Comparison of ENCODE assay signal across 20 cellular contexts in genomic region chr2:31012384-31012783, GRCh38.
DNase-seq lines count a peak whose midpoint lies in the region; ATAC-seq, FAIRE-seq and TF ChIP-seq lines count a peak whose summit lies in the region.
"Had no signal": no experiment of that assay in that cellular context is flagged by ENCODE, and none has a peak within 500 bp of the region (broad histone marks: within the 10 kb centered on the region; RNA-seq: fewer than 3 reads in every experiment).

No MANE protein-coding gene starts in this region.

- intact Hi-C loops in GM12878 (cut with micrococcal nuclease; ENCODE audit: unreplicated experiment): no loop called here

- no peaks in the 10 kb centered on the region for H4K20me1 ChIP-seq in GM12878 (ENCODE audit: control insufficient read depth, insufficient read depth)

- WGBS in GM12878 (ENCODE audit: insufficient coverage, insufficient replicate concordance, low lambda C conversion rate, missing lambda C conversion rate): 0% methylated on average over 1 of the region's 1 CpG
- WGBS in mesendoderm (ENCODE audit: extremely low coverage, insufficient coverage, low lambda C conversion rate): no CpG with 5 or more reads among the region's 1 CpG

- SMC1A ChIA-PET in GM12878 (lab: Charles Lee; ENCODE audit: uncharacterized antibody, unreplicated experiment): interaction anchor here (1.1 kb wide), 1 partner anchor 121 kb away, joined by 3 read pairs; no protein-coding TSS in a partner anchor

- TF ChIP-seq POLR2A in GM12878 (IDR thresholded peaks at IDR 0.05; ENCODE audit: low read depth, low read length): no peak

- CTCF ChIA-PET in HEK293 (lab: Yijun Ruan, JAX): interaction anchor here (0.6 kb wide), 1 partner anchor 848 kb away, joined by 4 read pairs; no protein-coding TSS in a partner anchor
- CTCF ChIA-PET in GM12878 (lab: Yijun Ruan, JAX): no interaction called here

- H2BK5ac ChIP-seq in mesendoderm (ENCODE audit: low read length): no peak overlapping the region

- H3K18ac ChIP-seq in mesendoderm (ENCODE audit: low read length): no peak overlapping the region

- no peaks in the 10 kb centered on the region for H3K79me1 ChIP-seq in mesendoderm (ENCODE audit: low read length)

- peak overlapping the region; percentile 52 for H3K56ac ChIP-seq in mesendoderm (ENCODE audit: low read length)

- no peak overlapping the region for H2AK5ac ChIP-seq in mesendoderm (ENCODE audit: low read length)

- no peak overlapping the region for H2BK120ac ChIP-seq in mesendoderm (ENCODE audit: low read depth, low read length)

- RAD21 ChIA-PET in GM12878 (lab: Charles Lee; ENCODE audit: unreplicated experiment): interaction anchor here (1.3 kb wide), 1 partner anchor 158 kb away, joined by 3 read pairs; no protein-coding TSS in a partner anchor

- H3K9ac ChIP-seq in GM12878 (ENCODE audit: control insufficient read depth, insufficient read depth, low read length) (no peak overlapping the region), mesendoderm (ENCODE audit: low read length) (no peak overlapping the region)

- TF ChIP-seq CTCF in HEK293 (tag by site-specific recombination; IDR thresholded peaks at IDR 0.05) (no peak), GM12878 (IDR thresholded peaks at IDR 0.05 in 2 of 3, conservative IDR thresholded peaks at IDR 0.05 in 1 of 3; ENCODE audit: control insufficient read depth in 2 of 3, extremely low read depth in 1 of 3, insufficient read depth in 1 of 3, low read depth in 3 of 3, low read length in 3 of 3) (no peak)

- no peak overlapping the region for H3K4ac ChIP-seq in mesendoderm (ENCODE audit: low read depth, low read length)

- no peaks in the 10 kb centered on the region for H3K9me3 ChIP-seq in HEK293 (ENCODE audit: control insufficient read depth, insufficient read depth, low read depth, low read length)
- H3K9me3 ChIP-seq in GM12878 (replicated peaks; ENCODE audit: control insufficient read depth, insufficient read depth, low read length): no peaks in the 10 kb centered on the region
- H3K9me3 ChIP-seq: Peyer's patch had no signal

- H3K4me1 ChIP-seq in HEK293 (ENCODE audit: control insufficient read depth, insufficient read depth, low read length): peaks cover 3% of the 10 kb centered on the region; the same call in 1 of the 2 replicates
- H3K4me1 ChIP-seq in GM12878 (ENCODE audit: control insufficient read depth, insufficient read depth, low read length): no peaks in the 10 kb centered on the region
- peaks cover 4% of the 10 kb centered on the region for H3K4me1 ChIP-seq in mesendoderm (ENCODE audit: control insufficient read depth, low read depth, low read length)
- H3K4me1 ChIP-seq: Peyer's patch had no signal

- no peak overlapping the region for H3K27ac ChIP-seq in HEK293 (ENCODE audit: extremely low read depth, low read depth, low read length)
- H3K27ac ChIP-seq in GM12878 (ENCODE audit: control insufficient read depth, insufficient read depth): no peak overlapping the region
- no peak overlapping the region for H3K27ac ChIP-seq in mesendoderm (ENCODE audit: low read depth, low read length)
- H3K27ac ChIP-seq: Peyer's patch had no signal

- H3K23ac ChIP-seq in mesendoderm (ENCODE audit: low read length): peak overlapping the region; percentile 24

- TF ChIP-seq EP300 in GM12878 (IDR thresholded peaks at IDR 0.05; ENCODE audit: borderline replicate concordance in 1 of 2, control insufficient read depth in 1 of 2, low read depth in 2 of 2, low read length in 2 of 2): no peak

- H3K4me3 ChIP-seq in HEK293 (ENCODE audit: low read depth, low read length) (no peak overlapping the region), GM12878 (no peak overlapping the region), mesendoderm (ENCODE audit: low read length) (no peak overlapping the region)
- H3K4me3 ChIP-seq: Peyer's patch had no signal

- no peak for FAIRE-seq in GM12878 (lab: Jason Lieb, UNC)

- no peak overlapping the region for H3K4me2 ChIP-seq in GM12878 (ENCODE audit: control insufficient read depth, insufficient read depth)
- H3K4me2 ChIP-seq in mesendoderm (ENCODE audit: low read length): no peak overlapping the region

- no peaks in the 10 kb centered on the region for H3K27me3 ChIP-seq in GM12878 (replicated peaks in 1 of 2; ENCODE audit: control insufficient read depth in 2 of 2, insufficient read depth in 2 of 2, low read length in 1 of 2)
- no peaks in the 10 kb centered on the region for H3K27me3 ChIP-seq in mesendoderm (ENCODE audit: insufficient read depth, low read length, poor library complexity)
- H3K27me3 ChIP-seq: Peyer's patch had no signal

- H2AFZ ChIP-seq in GM12878 (ENCODE audit: control insufficient read depth, low read depth, low read length): no peak overlapping the region

- no peak overlapping the region for H2BK15ac ChIP-seq in mesendoderm (replicated peaks; ENCODE audit: low read depth)

- POLR2A ChIA-PET in HEK293 (lab: Yijun Ruan, JAX) (no interaction called here), GM12878 (lab: Charles Lee) (no interaction called here)

- in situ Hi-C loops in GM12878 (cut with MboI): no loop called here

- DNase-seq in ELF-1 (ENCODE audit: low read depth, low spot score) (peak; percentile 62), GM12878 (ENCODE audit: low read depth, low spot score) (no peak), mesendoderm (peak; percentile 14), SW 1271 (lab: John Stamatoyannopoulos, UW) (no peak), NCI-H1092 (lab: John Stamatoyannopoulos, UW) (no peak)
- DNase-seq: ACHN; AML-193; Calu3; CD4-positive, alpha-beta T cell; MM.1S; NCI-H1105; NCI-H1930; NCI-H2171; NCI-H82; Peyer's patch; SHP77 had no signal

- BruUV-seq in GM12878 (replicated peaks; lab: Mats Ljungman, UMichigan): no TSS peak

- H4K5ac ChIP-seq in mesendoderm (ENCODE audit: low read length): no peak overlapping the region

- H4K8ac ChIP-seq in mesendoderm (ENCODE audit: low read depth, low read length): no peak overlapping the region

- ATAC-seq in GM12878 (peak; percentile 75), HG03095 (IDR thresholded peaks at IDR 0.05; ENCODE audit: unreplicated experiment) (no peak)
- ATAC-seq: HCT116, SK-N-SH treated with all-trans-retinoic acid at 6 μM for 48 hours had no signal

- H3K36me3 ChIP-seq in HEK293 (ENCODE audit: control insufficient read depth in 2 of 2, insufficient read depth in 1 of 2, low read length in 2 of 2) (no peaks in the 10 kb centered on the region), GM12878 (ENCODE audit: control insufficient read depth in 2 of 2, insufficient read depth in 2 of 2, low read length in 1 of 2) (no peaks in the 10 kb centered on the region), mesendoderm (ENCODE audit: control insufficient read depth, insufficient read depth, low read length) (no peaks in the 10 kb centered on the region)
- H3K36me3 ChIP-seq: Peyer's patch had no signal

- TF ChIP-seq RAD21 in GM12878 (IDR thresholded peaks at IDR 0.05; ENCODE audit: insufficient read depth, low read depth, low read length): no peak

- H3K79me2 ChIP-seq in GM12878 (ENCODE audit: control insufficient read depth, insufficient read depth, low read length) (no peaks in the 10 kb centered on the region), mesendoderm (ENCODE audit: control insufficient read depth, insufficient read depth, low read length) (no peaks in the 10 kb centered on the region)

TF ChIP-seq in HEK293, 187 proteins besides CTCF, POLR2A, EP300 and RAD21 (continues in another document):
- TF ChIP-seq ZNF514 (tag by site-specific recombination; IDR thresholded peaks at IDR 0.05) (no peak), ZFHX2 (tag by site-specific recombination; conservative IDR thresholded peaks at IDR 0.05) (peak; percentile 47; the same call in 1 of the 2 replicates)
- TF ChIP-seq, protein P1, sequence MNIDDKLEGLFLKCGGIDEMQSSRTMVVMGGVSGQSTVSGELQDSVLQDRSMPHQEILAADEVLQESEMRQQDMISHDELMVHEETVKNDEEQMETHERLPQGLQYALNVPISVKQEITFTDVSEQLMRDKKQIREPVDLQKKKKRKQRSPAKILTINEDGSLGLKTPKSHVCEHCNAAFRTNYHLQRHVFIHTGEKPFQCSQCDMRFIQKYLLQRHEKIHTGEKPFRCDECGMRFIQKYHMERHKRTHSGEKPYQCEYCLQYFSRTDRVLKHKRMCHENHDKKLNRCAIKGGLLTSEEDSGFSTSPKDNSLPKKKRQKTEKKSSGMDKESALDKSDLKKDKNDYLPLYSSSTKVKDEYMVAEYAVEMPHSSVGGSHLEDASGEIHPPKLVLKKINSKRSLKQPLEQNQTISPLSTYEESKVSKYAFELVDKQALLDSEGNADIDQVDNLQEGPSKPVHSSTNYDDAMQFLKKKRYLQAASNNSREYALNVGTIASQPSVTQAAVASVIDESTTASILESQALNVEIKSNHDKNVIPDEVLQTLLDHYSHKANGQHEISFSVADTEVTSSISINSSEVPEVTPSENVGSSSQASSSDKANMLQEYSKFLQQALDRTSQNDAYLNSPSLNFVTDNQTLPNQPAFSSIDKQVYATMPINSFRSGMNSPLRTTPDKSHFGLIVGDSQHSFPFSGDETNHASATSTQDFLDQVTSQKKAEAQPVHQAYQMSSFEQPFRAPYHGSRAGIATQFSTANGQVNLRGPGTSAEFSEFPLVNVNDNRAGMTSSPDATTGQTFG (tag by site-specific recombination; IDR thresholded peaks at IDR 0.05; ENCODE audit: borderline replicate concordance): no peak

TF ChIP-seq in GM12878, 131 proteins besides CTCF, POLR2A, EP300 and RAD21 (continues in another document):
- TF ChIP-seq RUNX3 (IDR thresholded peaks at IDR 0.05; ENCODE audit: low read length): peak; percentile 25; the same call in 1 of the 2 replicates

Comparison
In these comparisons a context has a peak if more than half of its experiments do, and no peak if none do; other contexts are left out.
1. DNase-seq: peak in ELF-1 (single experiment) and mesendoderm (single experiment); none in GM12878 (single experiment), SW 1271 (0 of 2) and NCI-H1092 (single experiment).